8 cellular contexts compared by ENCODE assay signal in the genomic region with DNA sequence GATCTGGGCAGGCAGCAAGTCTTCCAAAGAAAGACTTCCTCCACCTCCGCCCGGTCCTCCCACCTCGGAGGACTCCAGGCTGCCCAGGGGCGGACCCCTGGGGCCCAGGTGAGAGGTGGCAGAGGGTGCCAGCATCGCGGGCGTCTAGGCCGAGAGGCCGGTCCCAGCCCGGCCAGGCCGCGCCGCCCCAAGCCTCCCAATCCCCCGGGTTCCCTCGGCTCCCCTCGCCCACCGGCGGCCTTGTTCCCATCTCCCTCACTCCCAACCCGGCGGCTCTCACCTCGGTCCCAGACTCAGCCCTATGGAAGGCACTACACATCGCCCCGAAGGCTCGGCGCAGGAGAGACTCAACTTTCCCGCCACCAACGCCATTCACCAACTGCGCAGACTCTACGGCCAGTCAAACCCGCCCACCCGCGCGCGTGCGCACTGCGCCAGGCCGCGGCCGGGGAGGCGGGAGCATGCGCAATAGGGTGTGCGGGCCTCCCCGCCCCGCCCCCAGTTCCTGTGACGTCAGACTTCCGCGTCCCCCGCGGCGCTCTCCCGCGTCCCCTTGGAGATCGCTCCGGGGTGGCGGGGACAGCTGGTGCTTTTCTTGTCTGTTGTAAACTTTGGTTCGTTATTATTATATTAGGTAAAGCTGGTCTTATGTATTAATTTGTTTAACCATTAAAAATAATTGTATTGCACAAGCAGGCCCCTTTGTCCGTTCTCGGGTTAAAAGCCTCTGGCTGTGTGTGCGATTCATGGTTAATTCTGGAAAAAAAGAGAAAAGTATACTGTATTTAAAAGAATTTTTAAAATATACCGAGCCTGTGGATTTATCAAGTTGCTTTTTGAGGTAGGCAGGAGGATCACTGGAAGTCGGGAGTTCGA. TPM values are rescaled to one million over a fixed set of nuclear protein-coding genes. Genes with fewer than 3 reads are reported as not detected.
DNase-seq lines count a peak whose midpoint lies in the region; ATAC-seq, FAIRE-seq and TF ChIP-seq lines count a peak whose summit lies in the region.

A gene (minus strand): TSS at position 381 of the 876 bp plus-strand sequence. CDS start 62 bp downstream, at position 319.

- H3K4me3 ChIP-seq in right atrium auricular region (peak within 1 kb of the TSS; percentile 56 to 90), prostate gland (peak within 1 kb of the TSS; percentile 37 to 68)

- ATAC-seq in GM18498 (IDR thresholded peaks at IDR 0.05; ENCODE audit: unreplicated experiment): peak; percentile 92
- peak; percentile 92 for ATAC-seq in HG02885 (IDR thresholded peaks at IDR 0.05; ENCODE audit: poor library complexity, unreplicated experiment)

- H3K27me3 ChIP-seq in right atrium auricular region: no peaks in the 10 kb centered on the region
- H3K27me3 ChIP-seq in prostate gland (replicated peaks; ENCODE audit: insufficient read depth): no peaks in the 10 kb centered on the region

- no peak for FAIRE-seq in urothelium cell line (lab: Jason Lieb, UNC)

- H3K36me3 ChIP-seq in right atrium auricular region: no peaks in the 10 kb centered on the region
- no peaks in the 10 kb centered on the region for H3K36me3 ChIP-seq in prostate gland

- peak; percentile 80 for TF ChIP-seq POLR2A in prostate gland (IDR thresholded peaks at IDR 0.05)

- TF ChIP-seq CTCF in right atrium auricular region (IDR thresholded peaks at IDR 0.05) (no peak), prostate gland (IDR thresholded peaks at IDR 0.05) (peak in 1 of 4 experiments; percentile 33)

- intact Hi-C loops in T-helper 1 cell treated with Interleukin-12 subunit alpha and Interleukin-12 subunit beta and Interleukin-4 antibody, amounts not matched to agents 30 ng/mL and 1 ng/mL, for 36 hours (cut with micrococcal nuclease): loop anchor here (1.0 to 10.0 kb wide), 11 partner anchors 31 to 1449 kb away; a partner anchor contains a TSS
- intact Hi-C loops in prostate gland (cut with DNase I): no loop called here

- H3K9me3 ChIP-seq in right atrium auricular region: no peaks in the 10 kb centered on the region
- H3K9me3 ChIP-seq in prostate gland: no peaks in the 10 kb centered on the region

- H3K27ac ChIP-seq in right atrium auricular region (peak within 1 kb of the TSS; percentile 82 to 88), prostate gland (peak within 1 kb of the TSS; percentile 83 to 85)

- DNase-seq in NCI-H1694 (lab: John Stamatoyannopoulos, UW): peak; percentile 84
- DNase-seq in amniotic stem cell (lab: John Stamatoyannopoulos, UW): peak; percentile 49
- peak; percentile 87 for DNase-seq in right atrium auricular region (ENCODE audit: low spot score)
- peak; percentile 87 for DNase-seq in prostate gland (ENCODE audit: low spot score)
- peak; percentile 86 for DNase-seq in urothelium cell line (ENCODE audit: low spot score)

- 2% methylated on average over 62 of the region's 62 CpGs for WGBS in prostate gland

- H3K4me1 ChIP-seq in right atrium auricular region: peaks cover 0 to 16% of the 10 kb centered on the region in 2 donors
- H3K4me1 ChIP-seq in prostate gland (replicated peaks): peaks cover 7% of the 10 kb centered on the region

RNA-seq across cellular contexts. Expression of the gene that starts here (rescaled TPM):
- total RNA-seq in T-helper 1 cell treated with Interleukin-12 subunit alpha and Interleukin-12 subunit beta and Interleukin-4 antibody, amounts not matched to agents 30 ng/mL and 1 ng/mL, for 36 hours: 13.8 and 14.5 TPM in 2 replicates
- total RNA-seq in right atrium auricular region (under 1 TPM; 0.20 to 0.48 TPM), prostate gland (1 to 10 TPM in 1 of 2 donors, under 1 TPM in 1; 0.91 to 1.6 TPM)

Comparison
In these comparisons a context has a peak if more than half of its experiments do, and no peak if none do; other contexts are left out.
1. Peak in every context shown above with its lines: DNase-seq, ATAC-seq, H3K4me3 ChIP-seq and H3K27ac ChIP-seq.
2. Peak in DNase-seq, H3K4me3 ChIP-seq and H3K27ac ChIP-seq in right atrium auricular region; RNA of the gene not detected or under 1 TPM.